ENCODE assay signal across 1 cellular context in genomic region chr20:47972297-47972915, GRCh38.
TF ChIP-seq lines count a peak whose summit lies in the region.

No MANE protein-coding gene starts in this region.

TF ChIP-seq in HEK293, 187 proteins besides CTCF, POLR2A, EP300 and RAD21 (continued from another document):
- TF ChIP-seq ZNF394 (tag by site-specific recombination; IDR thresholded peaks at IDR 0.05; ENCODE audit: borderline replicate concordance): 0 out of 2 replicates have a peak, but pooled peaks have one; percentile 13
- TF ChIP-seq ZNF518A (tag by site-specific recombination; conservative IDR thresholded peaks at IDR 0.05; ENCODE audit: low read depth): 0 out of 2 replicates have a peak, but pooled peaks have one; percentile 16
- peak; percentile 81 for TF ChIP-seq ZNF561 (tag by site-specific recombination; IDR thresholded peaks at IDR 0.05; ENCODE audit: borderline replicate concordance)
- TF ChIP-seq KLF7 (tag by site-specific recombination; IDR thresholded peaks at IDR 0.05; ENCODE audit: borderline replicate concordance): 0 out of 2 replicates have a peak, but pooled peaks have one; percentile 13
- peak; percentile 44; the same call in 1 of the 2 replicates for TF ChIP-seq SP7 (tag by site-specific recombination; IDR thresholded peaks at IDR 0.05)
- TF ChIP-seq ZNF600 (tag by site-specific recombination; IDR thresholded peaks at IDR 0.05): peak; percentile 60
- 0 out of 2 replicates have a peak, but pooled peaks have one; percentile 35 for TF ChIP-seq KLF16 (tag by site-specific recombination; IDR thresholded peaks at IDR 0.05)
- TF ChIP-seq ZEB2 (tag by site-specific recombination; IDR thresholded peaks at IDR 0.05): peak; percentile 55; the same call in 1 of the 2 replicates
- TF ChIP-seq ZBTB11 (tag by site-specific recombination; conservative IDR thresholded peaks at IDR 0.05; ENCODE audit: low read depth): 0 out of 2 replicates have a peak, but pooled peaks have one; percentile 21
- TF ChIP-seq ZNF341 (tag by site-specific recombination; IDR thresholded peaks at IDR 0.05; ENCODE audit: low read depth): peak; percentile 69
- TF ChIP-seq GLIS2 (tag by site-specific recombination; IDR thresholded peaks at IDR 0.05): peak; percentile 71
